8 cellular contexts compared by ENCODE assay signal in the genomic region with DNA sequence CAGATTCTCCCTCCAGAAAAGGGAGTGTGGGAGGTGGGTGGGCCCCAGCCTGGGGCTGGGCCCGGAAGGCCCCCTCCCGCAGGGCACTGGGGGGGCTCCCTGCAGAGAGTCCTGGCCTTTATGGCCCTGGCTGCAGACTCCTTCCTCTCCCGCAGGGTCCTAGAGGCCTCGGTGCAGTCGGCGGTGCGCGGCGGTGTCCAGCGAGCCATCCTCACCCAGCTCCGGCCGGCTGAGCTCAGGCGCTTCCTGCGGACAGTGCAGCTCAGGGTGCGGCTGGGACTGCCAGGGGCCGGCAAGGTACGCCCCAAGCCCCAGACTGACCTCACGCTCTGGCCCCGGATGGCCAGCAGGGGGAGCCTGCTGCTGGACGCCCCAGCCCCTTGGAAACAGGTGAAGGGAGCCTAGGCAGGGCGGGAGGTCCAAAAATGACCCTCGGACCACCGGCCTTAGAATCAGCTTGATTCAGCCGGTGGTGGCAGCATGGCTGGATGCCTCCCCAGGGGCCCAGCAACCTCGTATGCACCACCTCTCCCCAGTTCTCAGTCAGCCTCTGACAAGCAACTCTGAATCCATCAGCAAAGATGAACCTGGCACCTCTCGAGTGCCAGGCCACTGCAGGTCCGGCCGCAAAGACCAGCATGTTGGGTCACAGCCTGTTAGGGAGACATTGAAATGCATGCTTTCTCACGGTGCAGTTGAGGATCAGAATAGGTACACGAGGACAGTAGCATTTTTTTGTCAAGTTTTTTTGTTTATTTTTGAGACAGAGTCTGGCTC. TPM values are rescaled to one million over a fixed set of nuclear protein-coding genes. Genes with fewer than 3 reads are reported as not detected.
DNase-seq lines count a peak whose midpoint lies in the region; ATAC-seq lines count a peak whose summit lies in the region.

No MANE protein-coding gene starts in this region.

- peaks cover 0 to 10% (median 0%) of the 10 kb centered on the region in 4 donors for H3K4me1 Mint-ChIP-seq in CD4-positive, CD25-positive, alpha-beta regulatory T cell

- intact Hi-C loops in sciatic nerve (cut with DNase I) = loop anchor here (10.0 kb wide), 1 partner anchor 50 kb away; a partner anchor contains a TSS

- H3K27ac ChIP-seq in CD4-positive, CD25-positive, alpha-beta regulatory T cell (ENCODE audit: insufficient read depth, low read length, poor library complexity, severe bottlenecking) = no peak overlapping the region
- H3K27ac ChIP-seq in iPS DF 6.9 (ENCODE audit: low read length) = no peak overlapping the region

- H3K9me3 Mint-ChIP-seq in CD4-positive, CD25-positive, alpha-beta regulatory T cell = no peaks in the 10 kb centered on the region

- peak; percentile 18 to 43 for ATAC-seq in CD4-positive, CD25-positive, alpha-beta regulatory T cell (ENCODE audit: low read depth in 2 of 2)
- ATAC-seq in sciatic nerve (peak; percentile 54), GM19455 (IDR thresholded peaks at IDR 0.05; ENCODE audit: unreplicated experiment) (no peak)

- peaks cover 4% of the 10 kb centered on the region for H3K27me3 Mint-ChIP-seq in CD4-positive, CD25-positive, alpha-beta regulatory T cell

- DNase-seq in CD4-positive, CD25-positive, alpha-beta regulatory T cell = peak; percentile 21 to 29 (median 22)
- peak; percentile 40 to 79 for DNase-seq in HAP-1 (ENCODE audit: low spot score in 2 of 2)
- peak; percentile 49 for DNase-seq in RPMI7951 (ENCODE audit: low read depth)
- peak; percentile 72 for DNase-seq in astrocyte of the hippocampus (ENCODE audit: low read depth, low spot score)
- DNase-seq in iPS DF 6.9 (ENCODE audit: low read depth, low spot score) = peak; percentile 68
- peak; percentile 86 for DNase-seq in sciatic nerve (ENCODE audit: low spot score)
- no peak for DNase-seq in NCI-H128 (lab: John Stamatoyannopoulos, UW; ENCODE audit: unreplicated experiment)

- H3K9me3 ChIP-seq in CD4-positive, CD25-positive, alpha-beta regulatory T cell (ENCODE audit: control insufficient read depth in 2 of 2, low read length in 2 of 2) = no peaks in the 10 kb centered on the region
- H3K9me3 ChIP-seq in HAP-1 (no peaks in the 10 kb centered on the region), iPS DF 6.9 (ENCODE audit: control insufficient read depth, insufficient read depth, low read length) (no peaks in the 10 kb centered on the region)

- H3K4me1 ChIP-seq in CD4-positive, CD25-positive, alpha-beta regulatory T cell (ENCODE audit: control insufficient read depth, insufficient read depth, low read length, poor library complexity, severe bottlenecking) = peaks cover 12% of the 10 kb centered on the region
- peaks cover 2% of the 10 kb centered on the region; the same call in 1 of the 2 replicates for H3K4me1 ChIP-seq in HAP-1
- peaks cover 14% of the 10 kb centered on the region for H3K4me1 ChIP-seq in iPS DF 6.9 (ENCODE audit: control insufficient read depth, insufficient read depth, low read length)

- in situ Hi-C loops in HAP-1 (cut with MboI; ENCODE audit: low sequenced_read_pairs) = no loop called here

- H3K36me3 Mint-ChIP-seq in CD4-positive, CD25-positive, alpha-beta regulatory T cell = no peaks in the 10 kb centered on the region

- no CpG with 5 or more reads among the region's 30 CpGs for WGBS in iPS DF 6.9 (ENCODE audit: insufficient coverage, insufficient read length)

- H3K27me3 ChIP-seq in CD4-positive, CD25-positive, alpha-beta regulatory T cell (ENCODE audit: control insufficient read depth, insufficient read depth, low read length) = no peaks in the 10 kb centered on the region
- H3K27me3 ChIP-seq in HAP-1 (ENCODE audit: low read depth) (no peaks in the 10 kb centered on the region), iPS DF 6.9 (ENCODE audit: control insufficient read depth, insufficient read depth, low read length) (no peaks in the 10 kb centered on the region)

- no peak overlapping the region for H3K4me3 ChIP-seq in CD4-positive, CD25-positive, alpha-beta regulatory T cell (ENCODE audit: low read depth, low read length)
- H3K4me3 ChIP-seq in HAP-1 (no peak overlapping the region), iPS DF 6.9 (ENCODE audit: low read length) (no peak overlapping the region)

- peak overlapping the region in 1 of 3 donors; percentile 20 for H3K27ac Mint-ChIP-seq in CD4-positive, CD25-positive, alpha-beta regulatory T cell

- H3K4me3 Mint-ChIP-seq in CD4-positive, CD25-positive, alpha-beta regulatory T cell = peak overlapping the region in 1 of 4 donors; percentile 57

- H3K36me3 ChIP-seq in CD4-positive, CD25-positive, alpha-beta regulatory T cell (ENCODE audit: control insufficient read depth, insufficient read depth, low read length) = no peaks in the 10 kb centered on the region
- H3K36me3 ChIP-seq in HAP-1 (replicated peaks) (no peaks in the 10 kb centered on the region), iPS DF 6.9 (ENCODE audit: control insufficient read depth, insufficient read depth, low read length) (peaks cover 4% of the 10 kb centered on the region)

RNA-seq across cellular contexts. Expression of a gene that starts 20.6 kb away (rescaled TPM):
- total RNA-seq in CD4-positive, CD25-positive, alpha-beta regulatory T cell = 35.0 TPM
- polyA plus RNA-seq in CD4-positive, CD25-positive, alpha-beta regulatory T cell = 1 to 10 TPM; 5.6 to 7.6 (median 6.6) TPM
- 3.2 and 3.4 TPM in 2 replicates for total RNA-seq in RPMI7951 (2014; rRNA removed; shearing (Covaris generic))
- total RNA-seq in sciatic nerve = 78.3 TPM

RNA-seq across cellular contexts. Expression of a gene that starts 20.8 kb away (rescaled TPM):
- total RNA-seq in CD4-positive, CD25-positive, alpha-beta regulatory T cell = 13.5 TPM
- 1 to 10 TPM; 1.6 to 3.0 (median 2.4) TPM for polyA plus RNA-seq in CD4-positive, CD25-positive, alpha-beta regulatory T cell
- 5.5 and 6.2 TPM in 2 replicates for total RNA-seq in RPMI7951 (2014; rRNA removed; shearing (Covaris generic))
- 48.4 TPM for total RNA-seq in sciatic nerve

RNA-seq across cellular contexts. Expression of a gene that starts 23.2 kb away (rescaled TPM):
- total RNA-seq in CD4-positive, CD25-positive, alpha-beta regulatory T cell = not detected
- 1 to 10 TPM in 2 of 4 donors, under 1 TPM in 1, not detected in 1; 0.61 to 1.3 (median 1.0) TPM for polyA plus RNA-seq in CD4-positive, CD25-positive, alpha-beta regulatory T cell
- not detected in 2 replicates for total RNA-seq in RPMI7951 (2014; rRNA removed; shearing (Covaris generic))
- total RNA-seq in sciatic nerve = 4.1 TPM

RNA-seq across cellular contexts. Expression of a gene that starts 49.2 kb away (rescaled TPM):
- total RNA-seq in CD4-positive, CD25-positive, alpha-beta regulatory T cell = 25.2 TPM
- polyA plus RNA-seq in CD4-positive, CD25-positive, alpha-beta regulatory T cell = 100 to 1,000 TPM in 1 of 4 donors, 10 to 100 TPM in 3; 65.1 to 113 (median 78.0) TPM
- total RNA-seq in RPMI7951 (2014; rRNA removed; shearing (Covaris generic)) = 53.5 and 94.5 TPM in 2 replicates
- 32.8 TPM for total RNA-seq in sciatic nerve
